In genomic region chr11:36441610-36442208, GRCh38 we compare ENCODE assay signal across 15 cellular contexts.
DNase-seq lines count a peak whose midpoint lies in the region; ATAC-seq and TF ChIP-seq lines count a peak whose summit lies in the region.
"Had no signal": no experiment of that assay in that cellular context is flagged by ENCODE, and none has a peak within 500 bp of the region (broad histone marks: within the 10 kb centered on the region; RNA-seq: fewer than 3 reads in every experiment).

No MANE protein-coding gene starts in this region.

- POLR2A ChIA-PET in CD4-positive, alpha-beta T cell (lab: Charles Lee), result no interaction called here

- peak overlapping the region in 9 of 11 experiments; percentile 5 to 70 (median 39); a peak in 14 of 22 replicates for H3K4me2 ChIP-seq in BLaER1 treated with 17β-estradiol and CSF1 and Interleukin-3, amounts not matched to agents 10 nM and 100 nM

- no peaks in the 10 kb centered on the region for H3K9me3 Mint-ChIP-seq in CD4-positive, alpha-beta T cell

- 74 to 100% methylated on average over 1 to 2 of the region's 2 CpGs for WGBS in body of pancreas, 2 donors

- no peak for TF ChIP-seq CTCF in body of pancreas (IDR thresholded peaks at IDR 0.05)
- no peak for TF ChIP-seq CTCF in CD4-positive, alpha-beta T cell (IDR thresholded peaks at IDR 0.05)

- no peak overlapping the region for H3K4me3 Mint-ChIP-seq in CD4-positive, alpha-beta T cell
- H3K4me3 Mint-ChIP-seq: naive thymus-derived CD4-positive, alpha-beta T cell had no signal

- no peaks in the 10 kb centered on the region for H3K27me3 ChIP-seq in BLaER1 treated with 17β-estradiol and CSF1 and Interleukin-3, amounts not matched to agents 10 nM and 100 nM
- H3K27me3 ChIP-seq in body of pancreas, result no peaks in the 10 kb centered on the region
- H3K27me3 ChIP-seq in CD4-positive, alpha-beta T cell (ENCODE audit: control insufficient read depth, insufficient read depth, low read length), result no peaks in the 10 kb centered on the region
- H3K27me3 ChIP-seq: suprapubic skin had no signal

- H3K9me3 ChIP-seq in BLaER1 treated with 17β-estradiol and CSF1 and Interleukin-3, amounts not matched to agents 10 nM and 100 nM (replicated peaks in 1 of 11), result peaks cover 0 to 39% (median 22%) of the 10 kb centered on the region in 11 experiments; a peak in 18 of 22 replicates
- no peaks in the 10 kb centered on the region for H3K9me3 ChIP-seq in body of pancreas
- no peaks in the 10 kb centered on the region for H3K9me3 ChIP-seq in CD4-positive, alpha-beta T cell (ENCODE audit: control insufficient read depth, low read length)
- H3K9me3 ChIP-seq: suprapubic skin had no signal

- CTCF ChIA-PET in CD4-positive, alpha-beta T cell (lab: Charles Lee), result no interaction called here

- intact Hi-C loops in body of pancreas (cut with DNase I), result no loop called here
- intact Hi-C loops in CD4-positive, alpha-beta T cell (cut with DNase I, micrococcal nuclease), result no loop called here

- H4K20me1 ChIP-seq in BLaER1 treated with 17β-estradiol and CSF1 and Interleukin-3, amounts not matched to agents 10 nM and 100 nM, result no peaks in the 10 kb centered on the region

- H3K27ac Mint-ChIP-seq in CD4-positive, alpha-beta T cell, result no peak overlapping the region
- H3K27ac Mint-ChIP-seq: naive thymus-derived CD4-positive, alpha-beta T cell had no signal

- H3K27ac ChIP-seq in BLaER1 treated with 17β-estradiol and CSF1 and Interleukin-3, amounts not matched to agents 10 nM and 100 nM, result no peak overlapping the region
- no peak overlapping the region for H3K27ac ChIP-seq in body of pancreas
- no peak overlapping the region for H3K27ac ChIP-seq in CD4-positive, alpha-beta T cell (ENCODE audit: low read depth, low read length)
- H3K27ac ChIP-seq: suprapubic skin had no signal

- H3K4me3 ChIP-seq in BLaER1 treated with 17β-estradiol and CSF1 and Interleukin-3, amounts not matched to agents 10 nM and 100 nM, result no peak overlapping the region; a peak in 1 of 20 replicates
- no peak overlapping the region for H3K4me3 ChIP-seq in body of pancreas
- H3K4me3 ChIP-seq: suprapubic skin had no signal

- no peaks in the 10 kb centered on the region for H3K4me1 Mint-ChIP-seq in CD4-positive, alpha-beta T cell (ENCODE audit: low read depth)

- no peak for TF ChIP-seq POLR2A in body of pancreas (IDR thresholded peaks at IDR 0.05)

- no peak overlapping the region for H3K9ac ChIP-seq in BLaER1 treated with 17β-estradiol and CSF1 and Interleukin-3, amounts not matched to agents 10 nM and 100 nM

- peaks cover 5 to 17% (median 10%) of the 10 kb centered on the region in 10 experiments; a peak in 17 of 20 replicates for H3K4me1 ChIP-seq in BLaER1 treated with 17β-estradiol and CSF1 and Interleukin-3, amounts not matched to agents 10 nM and 100 nM
- peaks cover 9% of the 10 kb centered on the region for H3K4me1 ChIP-seq in body of pancreas
- H3K4me1 ChIP-seq: suprapubic skin had no signal

- ATAC-seq in GM18907 (IDR thresholded peaks at IDR 0.05; ENCODE audit: unreplicated experiment) (peak; percentile 95), HG02610 (IDR thresholded peaks at IDR 0.05; ENCODE audit: unreplicated experiment) (peak; percentile 99), HG03460 (IDR thresholded peaks at IDR 0.05; ENCODE audit: unreplicated experiment) (peak; percentile 94), body of pancreas (no peak)
- ATAC-seq in CD4-positive, alpha-beta T cell (ENCODE audit: poor library complexity), result no peak
- ATAC-seq: naive thymus-derived CD4-positive, alpha-beta T cell had no signal

- no peak for DNase-seq in NCI-H82 (lab: John Stamatoyannopoulos, UW)
- DNase-seq in body of pancreas, result no peak
- DNase-seq in CD4-positive, alpha-beta T cell, result no peak
- no peak for DNase-seq in NCI-H446 (lab: John Stamatoyannopoulos, UW)
- DNase-seq: C1 segment of cervical spinal cord, dermis blood vessel endothelial cell, hippocampal formation, IMR-90, NCI-H510A had no signal

- peaks cover 37 to 86% (median 67%) of the 10 kb centered on the region in 11 experiments for H3K36me3 ChIP-seq in BLaER1 treated with 17β-estradiol and CSF1 and Interleukin-3, amounts not matched to agents 10 nM and 100 nM
- no peaks in the 10 kb centered on the region for H3K36me3 ChIP-seq in body of pancreas (replicated peaks in 1 of 2; ENCODE audit: insufficient read depth in 1 of 2, low read depth in 2 of 2)
- H3K36me3 ChIP-seq: suprapubic skin had no signal

- H3K36me3 Mint-ChIP-seq in CD4-positive, alpha-beta T cell (ENCODE audit: low read depth), result peaks cover 4% of the 10 kb centered on the region

- no peaks in the 10 kb centered on the region for H3K27me3 Mint-ChIP-seq in CD4-positive, alpha-beta T cell

Comparison
In these comparisons a context has a peak if more than half of its experiments do, and no peak if none do; other contexts are left out.
1. ATAC-seq: peak in GM18907 (single experiment), HG02610 (single experiment) and HG03460 (single experiment); none in body of pancreas (single experiment) and CD4-positive, alpha-beta T cell (single experiment).